1 cellular context compared by ENCODE assay signal in the genomic region with DNA sequence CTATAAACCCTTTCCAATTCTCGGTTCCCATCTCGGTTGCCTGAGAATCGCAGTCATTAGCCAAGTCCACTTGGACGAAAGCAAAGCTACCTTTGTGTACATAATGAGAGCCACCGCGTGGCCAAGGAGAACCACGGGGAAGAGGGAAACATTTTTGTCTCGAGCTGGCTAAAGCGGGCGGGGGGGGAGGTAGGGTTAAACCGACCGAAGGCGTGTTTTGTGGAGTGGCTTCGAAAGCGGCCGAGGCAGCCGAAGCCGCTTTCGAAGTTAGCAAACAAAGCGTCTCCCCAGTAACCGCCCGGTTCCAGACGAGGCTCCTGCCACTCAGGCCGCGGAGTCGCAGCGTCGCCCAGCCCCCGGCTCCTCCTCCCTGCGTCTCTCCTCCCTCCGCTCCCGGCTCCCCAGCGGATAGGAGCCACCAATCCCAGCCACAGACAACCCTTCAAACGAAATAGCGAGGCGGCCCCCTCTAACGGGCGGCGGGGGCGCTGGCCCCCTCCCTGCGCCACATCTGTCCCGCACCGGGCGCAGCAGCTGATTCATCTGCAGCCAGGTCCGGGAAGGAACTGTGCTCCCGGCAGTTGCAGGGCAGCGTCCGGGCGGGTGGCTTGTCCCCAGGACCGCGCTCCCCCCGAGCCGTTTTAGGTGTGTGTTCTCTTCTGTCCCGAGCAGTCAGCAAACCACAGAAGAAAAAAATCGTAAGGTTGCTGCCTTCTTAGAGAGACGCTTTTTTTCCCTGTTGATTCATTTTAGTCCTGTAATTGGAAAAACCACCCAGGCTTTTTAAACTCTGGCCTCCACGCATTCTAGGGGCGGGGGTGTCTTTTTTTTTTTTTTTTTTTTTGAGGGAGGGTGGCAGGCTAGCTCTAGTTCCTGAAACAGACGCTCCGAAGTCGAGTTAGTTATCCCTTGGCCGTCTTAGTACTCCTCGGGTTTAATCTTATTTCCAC.
TF ChIP-seq lines count a peak whose summit lies in the region.

No MANE protein-coding gene starts in this region.

TF ChIP-seq in K562, 482 proteins besides CTCF, POLR2A, EP300 and RAD21 (continued from another document and continues in another):
- TF ChIP-seq C11orf30 (IDR thresholded peaks at IDR 0.05; ENCODE audit: low read depth) = no peak
- TF ChIP-seq, protein P1, sequence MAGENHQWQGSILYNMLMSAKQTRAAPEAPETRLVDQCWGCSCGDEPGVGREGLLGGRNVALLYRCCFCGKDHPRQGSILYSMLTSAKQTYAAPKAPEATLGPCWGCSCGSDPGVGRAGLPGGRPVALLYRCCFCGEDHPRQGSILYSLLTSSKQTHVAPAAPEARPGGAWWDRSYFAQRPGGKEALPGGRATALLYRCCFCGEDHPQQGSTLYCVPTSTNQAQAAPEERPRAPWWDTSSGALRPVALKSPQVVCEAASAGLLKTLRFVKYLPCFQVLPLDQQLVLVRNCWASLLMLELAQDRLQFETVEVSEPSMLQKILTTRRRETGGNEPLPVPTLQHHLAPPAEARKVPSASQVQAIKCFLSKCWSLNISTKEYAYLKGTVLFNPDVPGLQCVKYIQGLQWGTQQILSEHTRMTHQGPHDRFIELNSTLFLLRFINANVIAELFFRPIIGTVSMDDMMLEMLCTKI (IDR thresholded peaks at IDR 0.05; ENCODE audit: partially characterized antibody) = no peak
- no peak for TF ChIP-seq NFATC3 (IDR thresholded peaks at IDR 0.05)
- TF ChIP-seq, protein P2, sequence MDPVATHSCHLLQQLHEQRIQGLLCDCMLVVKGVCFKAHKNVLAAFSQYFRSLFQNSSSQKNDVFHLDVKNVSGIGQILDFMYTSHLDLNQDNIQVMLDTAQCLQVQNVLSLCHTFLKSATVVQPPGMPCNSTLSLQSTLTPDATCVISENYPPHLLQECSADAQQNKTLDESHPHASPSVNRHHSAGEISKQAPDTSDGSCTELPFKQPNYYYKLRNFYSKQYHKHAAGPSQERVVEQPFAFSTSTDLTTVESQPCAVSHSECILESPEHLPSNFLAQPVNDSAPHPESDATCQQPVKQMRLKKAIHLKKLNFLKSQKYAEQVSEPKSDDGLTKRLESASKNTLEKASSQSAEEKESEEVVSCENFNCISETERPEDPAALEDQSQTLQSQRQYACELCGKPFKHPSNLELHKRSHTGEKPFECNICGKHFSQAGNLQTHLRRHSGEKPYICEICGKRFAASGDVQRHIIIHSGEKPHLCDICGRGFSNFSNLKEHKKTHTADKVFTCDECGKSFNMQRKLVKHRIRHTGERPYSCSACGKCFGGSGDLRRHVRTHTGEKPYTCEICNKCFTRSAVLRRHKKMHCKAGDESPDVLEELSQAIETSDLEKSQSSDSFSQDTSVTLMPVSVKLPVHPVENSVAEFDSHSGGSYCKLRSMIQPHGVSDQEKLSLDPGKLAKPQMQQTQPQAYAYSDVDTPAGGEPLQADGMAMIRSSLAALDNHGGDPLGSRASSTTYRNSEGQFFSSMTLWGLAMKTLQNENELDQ (CRISPR knock-in tag; IDR thresholded peaks at IDR 0.05; ENCODE audit: borderline replicate concordance) = no peak
- TF ChIP-seq, protein P3, sequence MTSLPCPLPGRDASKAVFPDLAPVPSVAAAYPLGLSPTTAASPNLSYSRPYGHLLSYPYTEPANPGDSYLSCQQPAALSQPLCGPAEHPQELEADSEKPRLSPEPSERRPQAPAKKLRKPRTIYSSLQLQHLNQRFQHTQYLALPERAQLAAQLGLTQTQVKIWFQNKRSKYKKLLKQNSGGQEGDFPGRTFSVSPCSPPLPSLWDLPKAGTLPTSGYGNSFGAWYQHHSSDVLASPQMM (CRISPR knock-in tag; IDR thresholded peaks at IDR 0.05) = no peak
- no peak for TF ChIP-seq DNMT1 (IDR thresholded peaks at IDR 0.05)
- TF ChIP-seq TEAD2 (tag; IDR thresholded peaks at IDR 0.05) = no peak
- TF ChIP-seq ETV1 (tag; conservative IDR thresholded peaks at IDR 0.05; ENCODE audit: low read depth) = peak; percentile 63
- TF ChIP-seq PTTG1 (tag; IDR thresholded peaks at IDR 0.05; ENCODE audit: low read depth) = no peak
- TF ChIP-seq ZNF347 (CRISPR knock-in tag; IDR thresholded peaks at IDR 0.05; ENCODE audit: low read depth) = no peak
- TF ChIP-seq ZNF224 (CRISPR knock-in tag; IDR thresholded peaks at IDR 0.05) = peak; percentile 37; the same call in 1 of the 2 replicates
- TF ChIP-seq ZNF24 (IDR thresholded peaks at IDR 0.05) = no peak
- TF ChIP-seq GATAD2B (IDR thresholded peaks at IDR 0.05; ENCODE audit: borderline replicate concordance) = no peak
- no peak for TF ChIP-seq MTA2 (IDR thresholded peaks at IDR 0.05; ENCODE audit: low read depth)
- TF ChIP-seq KDM2B (CRISPR knock-in tag; IDR thresholded peaks at IDR 0.05) = no peak
- TF ChIP-seq ZNF507 (tag; conservative IDR thresholded peaks at IDR 0.05) = no peak
- no peak for TF ChIP-seq TAF15 (IDR thresholded peaks at IDR 0.05; ENCODE audit: low read depth, low read length)
- TF ChIP-seq ZNF551 (CRISPR knock-in tag; IDR thresholded peaks at IDR 0.05) = no peak
- TF ChIP-seq, protein P4, sequence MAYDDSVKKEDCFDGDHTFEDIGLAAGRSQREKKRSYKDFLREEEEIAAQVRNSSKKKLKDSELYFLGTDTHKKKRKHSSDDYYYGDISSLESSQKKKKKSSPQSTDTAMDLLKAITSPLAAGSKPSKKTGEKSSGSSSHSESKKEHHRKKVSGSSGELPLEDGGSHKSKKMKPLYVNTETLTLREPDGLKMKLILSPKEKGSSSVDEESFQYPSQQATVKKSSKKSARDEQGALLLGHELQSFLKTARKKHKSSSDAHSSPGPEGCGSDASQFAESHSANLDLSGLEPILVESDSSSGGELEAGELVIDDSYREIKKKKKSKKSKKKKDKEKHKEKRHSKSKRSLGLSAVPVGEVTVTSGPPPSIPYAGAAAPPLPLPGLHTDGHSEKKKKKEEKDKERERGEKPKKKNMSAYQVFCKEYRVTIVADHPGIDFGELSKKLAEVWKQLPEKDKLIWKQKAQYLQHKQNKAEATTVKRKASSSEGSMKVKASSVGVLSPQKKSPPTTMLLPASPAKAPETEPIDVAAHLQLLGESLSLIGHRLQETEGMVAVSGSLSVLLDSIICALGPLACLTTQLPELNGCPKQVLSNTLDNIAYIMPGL (CRISPR knock-in tag; IDR thresholded peaks at IDR 0.05) = peak; percentile 75; the same call in 1 of the 2 replicates
- no peak for TF ChIP-seq XRCC5 (IDR thresholded peaks at IDR 0.05; ENCODE audit: low read depth, low read length)
- TF ChIP-seq, protein P5, sequence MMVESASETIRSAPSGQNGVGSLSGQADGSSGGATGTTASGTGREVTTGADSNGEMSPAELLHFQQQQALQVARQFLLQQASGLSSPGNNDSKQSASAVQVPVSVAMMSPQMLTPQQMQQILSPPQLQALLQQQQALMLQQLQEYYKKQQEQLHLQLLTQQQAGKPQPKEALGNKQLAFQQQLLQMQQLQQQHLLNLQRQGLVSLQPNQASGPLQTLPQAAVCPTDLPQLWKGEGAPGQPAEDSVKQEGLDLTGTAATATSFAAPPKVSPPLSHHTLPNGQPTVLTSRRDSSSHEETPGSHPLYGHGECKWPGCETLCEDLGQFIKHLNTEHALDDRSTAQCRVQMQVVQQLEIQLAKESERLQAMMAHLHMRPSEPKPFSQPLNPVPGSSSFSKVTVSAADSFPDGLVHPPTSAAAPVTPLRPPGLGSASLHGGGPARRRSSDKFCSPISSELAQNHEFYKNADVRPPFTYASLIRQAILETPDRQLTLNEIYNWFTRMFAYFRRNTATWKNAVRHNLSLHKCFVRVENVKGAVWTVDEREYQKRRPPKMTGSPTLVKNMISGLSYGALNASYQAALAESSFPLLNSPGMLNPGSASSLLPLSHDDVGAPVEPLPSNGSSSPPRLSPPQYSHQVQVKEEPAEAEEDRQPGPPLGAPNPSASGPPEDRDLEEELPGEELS (CRISPR knock-in tag; IDR thresholded peaks at IDR 0.05; ENCODE audit: borderline replicate concordance) = peak; percentile 34
- TF ChIP-seq, protein P6, sequence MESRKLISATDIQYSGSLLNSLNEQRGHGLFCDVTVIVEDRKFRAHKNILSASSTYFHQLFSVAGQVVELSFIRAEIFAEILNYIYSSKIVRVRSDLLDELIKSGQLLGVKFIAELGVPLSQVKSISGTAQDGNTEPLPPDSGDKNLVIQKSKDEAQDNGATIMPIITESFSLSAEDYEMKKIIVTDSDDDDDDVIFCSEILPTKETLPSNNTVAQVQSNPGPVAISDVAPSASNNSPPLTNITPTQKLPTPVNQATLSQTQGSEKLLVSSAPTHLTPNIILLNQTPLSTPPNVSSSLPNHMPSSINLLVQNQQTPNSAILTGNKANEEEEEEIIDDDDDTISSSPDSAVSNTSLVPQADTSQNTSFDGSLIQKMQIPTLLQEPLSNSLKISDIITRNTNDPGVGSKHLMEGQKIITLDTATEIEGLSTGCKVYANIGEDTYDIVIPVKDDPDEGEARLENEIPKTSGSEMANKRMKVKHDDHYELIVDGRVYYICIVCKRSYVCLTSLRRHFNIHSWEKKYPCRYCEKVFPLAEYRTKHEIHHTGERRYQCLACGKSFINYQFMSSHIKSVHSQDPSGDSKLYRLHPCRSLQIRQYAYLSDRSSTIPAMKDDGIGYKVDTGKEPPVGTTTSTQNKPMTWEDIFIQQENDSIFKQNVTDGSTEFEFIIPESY (CRISPR knock-in tag; IDR thresholded peaks at IDR 0.05) = peak; percentile 38
- TF ChIP-seq MCM2 (IDR thresholded peaks at IDR 0.05; ENCODE audit: low read depth) = no peak
- no peak for TF ChIP-seq ZC3H8 (IDR thresholded peaks at IDR 0.05)
- TF ChIP-seq, protein P7, sequence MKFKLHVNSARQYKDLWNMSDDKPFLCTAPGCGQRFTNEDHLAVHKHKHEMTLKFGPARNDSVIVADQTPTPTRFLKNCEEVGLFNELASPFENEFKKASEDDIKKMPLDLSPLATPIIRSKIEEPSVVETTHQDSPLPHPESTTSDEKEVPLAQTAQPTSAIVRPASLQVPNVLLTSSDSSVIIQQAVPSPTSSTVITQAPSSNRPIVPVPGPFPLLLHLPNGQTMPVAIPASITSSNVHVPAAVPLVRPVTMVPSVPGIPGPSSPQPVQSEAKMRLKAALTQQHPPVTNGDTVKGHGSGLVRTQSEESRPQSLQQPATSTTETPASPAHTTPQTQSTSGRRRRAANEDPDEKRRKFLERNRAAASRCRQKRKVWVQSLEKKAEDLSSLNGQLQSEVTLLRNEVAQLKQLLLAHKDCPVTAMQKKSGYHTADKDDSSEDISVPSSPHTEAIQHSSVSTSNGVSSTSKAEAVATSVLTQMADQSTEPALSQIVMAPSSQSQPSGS (CRISPR knock-in tag; IDR thresholded peaks at IDR 0.05) = no peak
- no peak for TF ChIP-seq LARP7 (IDR thresholded peaks at IDR 0.05)
- peak; percentile 48 for TF ChIP-seq DMBX1 (CRISPR knock-in tag; IDR thresholded peaks at IDR 0.05; ENCODE audit: borderline replicate concordance)
- no peak for TF ChIP-seq RBM39 (optimal IDR thresholded peaks at IDR 0.05; ENCODE audit: low read depth, low read length)
- TF ChIP-seq KLF13 (tag; IDR thresholded peaks at IDR 0.05; ENCODE audit: borderline replicate concordance, low read depth) = peak; percentile 68
- no peak for TF ChIP-seq TOE1 (IDR thresholded peaks at IDR 0.05; ENCODE audit: borderline replicate concordance)
- no peak for TF ChIP-seq TOE1 (CRISPR knock-in tag; IDR thresholded peaks at IDR 0.05; ENCODE audit: borderline replicate concordance, low read depth)
- no peak for TF ChIP-seq ZNF668 (CRISPR knock-in tag; IDR thresholded peaks at IDR 0.05)
- TF ChIP-seq, protein P8, sequence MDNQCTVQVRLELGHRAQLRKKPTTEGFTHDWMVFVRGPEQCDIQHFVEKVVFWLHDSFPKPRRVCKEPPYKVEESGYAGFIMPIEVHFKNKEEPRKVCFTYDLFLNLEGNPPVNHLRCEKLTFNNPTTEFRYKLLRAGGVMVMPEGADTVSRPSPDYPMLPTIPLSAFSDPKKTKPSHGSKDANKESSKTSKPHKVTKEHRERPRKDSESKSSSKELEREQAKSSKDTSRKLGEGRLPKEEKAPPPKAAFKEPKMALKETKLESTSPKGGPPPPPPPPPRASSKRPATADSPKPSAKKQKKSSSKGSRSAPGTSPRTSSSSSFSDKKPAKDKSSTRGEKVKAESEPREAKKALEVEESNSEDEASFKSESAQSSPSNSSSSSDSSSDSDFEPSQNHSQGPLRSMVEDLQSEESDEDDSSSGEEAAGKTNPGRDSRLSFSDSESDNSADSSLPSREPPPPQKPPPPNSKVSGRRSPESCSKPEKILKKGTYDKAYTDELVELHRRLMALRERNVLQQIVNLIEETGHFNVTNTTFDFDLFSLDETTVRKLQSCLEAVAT (IDR thresholded peaks at IDR 0.05) = no peak
- TF ChIP-seq, protein P9, sequence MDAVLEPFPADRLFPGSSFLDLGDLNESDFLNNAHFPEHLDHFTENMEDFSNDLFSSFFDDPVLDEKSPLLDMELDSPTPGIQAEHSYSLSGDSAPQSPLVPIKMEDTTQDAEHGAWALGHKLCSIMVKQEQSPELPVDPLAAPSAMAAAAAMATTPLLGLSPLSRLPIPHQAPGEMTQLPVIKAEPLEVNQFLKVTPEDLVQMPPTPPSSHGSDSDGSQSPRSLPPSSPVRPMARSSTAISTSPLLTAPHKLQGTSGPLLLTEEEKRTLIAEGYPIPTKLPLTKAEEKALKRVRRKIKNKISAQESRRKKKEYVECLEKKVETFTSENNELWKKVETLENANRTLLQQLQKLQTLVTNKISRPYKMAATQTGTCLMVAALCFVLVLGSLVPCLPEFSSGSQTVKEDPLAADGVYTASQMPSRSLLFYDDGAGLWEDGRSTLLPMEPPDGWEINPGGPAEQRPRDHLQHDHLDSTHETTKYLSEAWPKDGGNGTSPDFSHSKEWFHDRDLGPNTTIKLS (IDR thresholded peaks at IDR 0.05; ENCODE audit: borderline replicate concordance, low read depth) = no peak
- TF ChIP-seq, protein P10, sequence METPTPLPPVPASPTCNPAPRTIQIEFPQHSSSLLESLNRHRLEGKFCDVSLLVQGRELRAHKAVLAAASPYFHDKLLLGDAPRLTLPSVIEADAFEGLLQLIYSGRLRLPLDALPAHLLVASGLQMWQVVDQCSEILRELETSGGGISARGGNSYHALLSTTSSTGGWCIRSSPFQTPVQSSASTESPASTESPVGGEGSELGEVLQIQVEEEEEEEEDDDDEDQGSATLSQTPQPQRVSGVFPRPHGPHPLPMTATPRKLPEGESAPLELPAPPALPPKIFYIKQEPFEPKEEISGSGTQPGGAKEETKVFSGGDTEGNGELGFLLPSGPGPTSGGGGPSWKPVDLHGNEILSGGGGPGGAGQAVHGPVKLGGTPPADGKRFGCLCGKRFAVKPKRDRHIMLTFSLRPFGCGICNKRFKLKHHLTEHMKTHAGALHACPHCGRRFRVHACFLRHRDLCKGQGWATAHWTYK (CRISPR knock-in tag; IDR thresholded peaks at IDR 0.05) = peak; percentile 94
- TF ChIP-seq PRMT5 (CRISPR knock-in tag; IDR thresholded peaks at IDR 0.05) = no peak
- TF ChIP-seq PML (IDR thresholded peaks at IDR 0.05; ENCODE audit: low read length) = peak; percentile 87
